Comparison of ENCODE assay signal across 2 cellular contexts in the genomic region with DNA sequence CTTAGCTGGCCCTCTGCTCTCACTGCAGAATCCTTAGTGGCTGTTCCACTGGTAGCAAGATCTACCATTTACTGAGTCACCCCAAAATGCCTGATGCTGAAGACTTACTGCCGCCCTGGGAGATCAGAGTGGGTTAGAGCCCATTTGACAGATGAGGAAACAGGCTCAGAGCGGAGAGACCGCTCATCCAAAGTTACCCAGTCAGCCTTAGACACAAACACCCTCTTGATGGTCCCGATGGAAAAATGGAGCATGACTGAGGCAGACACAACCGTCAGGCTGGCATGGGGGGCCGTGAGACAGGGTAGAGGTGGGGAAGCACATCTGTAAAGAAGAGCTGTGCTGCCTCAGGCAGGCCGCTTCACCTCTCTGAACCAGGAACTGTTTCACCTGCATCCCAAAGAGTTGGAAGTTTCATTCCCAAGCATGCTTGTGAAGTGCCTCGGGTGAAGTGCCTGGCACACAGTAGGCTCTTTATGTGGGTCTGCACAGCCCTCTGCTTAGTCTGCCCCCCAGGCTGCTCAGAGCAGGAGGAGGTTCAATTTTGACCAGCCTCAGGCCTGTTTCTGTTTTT.
TF ChIP-seq lines count a peak whose summit lies in the region.

No MANE protein-coding gene starts in this region.

TF ChIP-seq in GM12878, 131 proteins besides CTCF, POLR2A, EP300 and RAD21:
- TF ChIP-seq, protein P1, sequence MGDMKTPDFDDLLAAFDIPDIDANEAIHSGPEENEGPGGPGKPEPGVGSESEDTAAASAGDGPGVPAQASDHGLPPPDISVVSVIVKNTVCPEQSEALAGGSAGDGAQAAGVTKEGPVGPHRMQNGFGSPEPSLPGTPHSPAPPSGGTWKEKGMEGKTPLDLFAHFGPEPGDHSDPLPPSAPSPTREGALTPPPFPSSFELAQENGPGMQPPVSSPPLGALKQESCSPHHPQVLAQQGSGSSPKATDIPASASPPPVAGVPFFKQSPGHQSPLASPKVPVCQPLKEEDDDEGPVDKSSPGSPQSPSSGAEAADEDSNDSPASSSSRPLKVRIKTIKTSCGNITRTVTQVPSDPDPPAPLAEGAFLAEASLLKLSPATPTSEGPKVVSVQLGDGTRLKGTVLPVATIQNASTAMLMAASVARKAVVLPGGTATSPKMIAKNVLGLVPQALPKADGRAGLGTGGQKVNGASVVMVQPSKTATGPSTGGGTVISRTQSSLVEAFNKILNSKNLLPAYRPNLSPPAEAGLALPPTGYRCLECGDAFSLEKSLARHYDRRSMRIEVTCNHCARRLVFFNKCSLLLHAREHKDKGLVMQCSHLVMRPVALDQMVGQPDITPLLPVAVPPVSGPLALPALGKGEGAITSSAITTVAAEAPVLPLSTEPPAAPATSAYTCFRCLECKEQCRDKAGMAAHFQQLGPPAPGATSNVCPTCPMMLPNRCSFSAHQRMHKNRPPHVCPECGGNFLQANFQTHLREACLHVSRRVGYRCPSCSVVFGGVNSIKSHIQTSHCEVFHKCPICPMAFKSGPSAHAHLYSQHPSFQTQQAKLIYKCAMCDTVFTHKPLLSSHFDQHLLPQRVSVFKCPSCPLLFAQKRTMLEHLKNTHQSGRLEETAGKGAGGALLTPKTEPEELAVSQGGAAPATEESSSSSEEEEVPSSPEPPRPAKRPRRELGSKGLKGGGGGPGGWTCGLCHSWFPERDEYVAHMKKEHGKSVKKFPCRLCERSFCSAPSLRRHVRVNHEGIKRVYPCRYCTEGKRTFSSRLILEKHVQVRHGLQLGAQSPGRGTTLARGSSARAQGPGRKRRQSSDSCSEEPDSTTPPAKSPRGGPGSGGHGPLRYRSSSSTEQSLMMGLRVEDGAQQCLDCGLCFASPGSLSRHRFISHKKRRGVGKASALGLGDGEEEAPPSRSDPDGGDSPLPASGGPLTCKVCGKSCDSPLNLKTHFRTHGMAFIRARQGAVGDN (IDR thresholded peaks at IDR 0.05): no peak
- no peak for TF ChIP-seq TCF3 (IDR thresholded peaks at IDR 0.05; ENCODE audit: borderline replicate concordance, insufficient read depth, low read depth, low read length)
- no peak for TF ChIP-seq ZNF274 (IDR thresholded peaks at IDR 0.05; ENCODE audit: insufficient read depth, insufficient read length)
- no peak for TF ChIP-seq NFXL1 (IDR thresholded peaks at IDR 0.05; ENCODE audit: borderline replicate concordance)
- no peak for TF ChIP-seq SPI1 (IDR thresholded peaks at IDR 0.05; ENCODE audit: borderline replicate concordance, insufficient read depth, low read depth, low read length)
- TF ChIP-seq, protein P2, sequence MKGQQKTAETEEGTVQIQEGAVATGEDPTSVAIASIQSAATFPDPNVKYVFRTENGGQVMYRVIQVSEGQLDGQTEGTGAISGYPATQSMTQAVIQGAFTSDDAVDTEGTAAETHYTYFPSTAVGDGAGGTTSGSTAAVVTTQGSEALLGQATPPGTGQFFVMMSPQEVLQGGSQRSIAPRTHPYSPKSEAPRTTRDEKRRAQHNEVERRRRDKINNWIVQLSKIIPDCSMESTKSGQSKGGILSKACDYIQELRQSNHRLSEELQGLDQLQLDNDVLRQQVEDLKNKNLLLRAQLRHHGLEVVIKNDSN (IDR thresholded peaks at IDR 0.05; ENCODE audit: borderline replicate concordance, extremely low read length, insufficient read depth, low read depth, low read length): no peak
- no peak for TF ChIP-seq PAX8 (IDR thresholded peaks at IDR 0.05)
- no peak for TF ChIP-seq YBX1 (IDR thresholded peaks at IDR 0.05)
- no peak for TF ChIP-seq SRF (IDR thresholded peaks at IDR 0.05; ENCODE audit: low read depth in 2 of 2, low read length in 2 of 2)
- TF ChIP-seq, protein P3, sequence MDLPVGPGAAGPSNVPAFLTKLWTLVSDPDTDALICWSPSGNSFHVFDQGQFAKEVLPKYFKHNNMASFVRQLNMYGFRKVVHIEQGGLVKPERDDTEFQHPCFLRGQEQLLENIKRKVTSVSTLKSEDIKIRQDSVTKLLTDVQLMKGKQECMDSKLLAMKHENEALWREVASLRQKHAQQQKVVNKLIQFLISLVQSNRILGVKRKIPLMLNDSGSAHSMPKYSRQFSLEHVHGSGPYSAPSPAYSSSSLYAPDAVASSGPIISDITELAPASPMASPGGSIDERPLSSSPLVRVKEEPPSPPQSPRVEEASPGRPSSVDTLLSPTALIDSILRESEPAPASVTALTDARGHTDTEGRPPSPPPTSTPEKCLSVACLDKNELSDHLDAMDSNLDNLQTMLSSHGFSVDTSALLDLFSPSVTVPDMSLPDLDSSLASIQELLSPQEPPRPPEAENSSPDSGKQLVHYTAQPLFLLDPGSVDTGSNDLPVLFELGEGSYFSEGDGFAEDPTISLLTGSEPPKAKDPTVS (IDR thresholded peaks at IDR 0.05; ENCODE audit: low read depth, low read length): no peak
- TF ChIP-seq KAT2A (conservative IDR thresholded peaks at IDR 0.05; ENCODE audit: control insufficient read depth, low read depth, low read length): no peak
- TF ChIP-seq HCFC1 (IDR thresholded peaks at IDR 0.05; ENCODE audit: low read length): no peak

TF ChIP-seq in HepG2, 621 proteins besides CTCF, POLR2A, EP300 and RAD21 (continues in another document):
- TF ChIP-seq ZNF782 (CRISPR knock-in tag; IDR thresholded peaks at IDR 0.05; ENCODE audit: borderline replicate concordance): peak; percentile 17; the same call in 1 of the 2 replicates
- no peak for TF ChIP-seq NRL (CRISPR knock-in tag; IDR thresholded peaks at IDR 0.05; ENCODE audit: borderline replicate concordance)
- TF ChIP-seq, protein P1 (CRISPR knock-in tag; IDR thresholded peaks at IDR 0.05): peak; percentile 22; the same call in 1 of the 2 replicates
- no peak for TF ChIP-seq RFXAP (CRISPR knock-in tag; IDR thresholded peaks at IDR 0.05; ENCODE audit: borderline replicate concordance)
- TF ChIP-seq, protein P4, sequence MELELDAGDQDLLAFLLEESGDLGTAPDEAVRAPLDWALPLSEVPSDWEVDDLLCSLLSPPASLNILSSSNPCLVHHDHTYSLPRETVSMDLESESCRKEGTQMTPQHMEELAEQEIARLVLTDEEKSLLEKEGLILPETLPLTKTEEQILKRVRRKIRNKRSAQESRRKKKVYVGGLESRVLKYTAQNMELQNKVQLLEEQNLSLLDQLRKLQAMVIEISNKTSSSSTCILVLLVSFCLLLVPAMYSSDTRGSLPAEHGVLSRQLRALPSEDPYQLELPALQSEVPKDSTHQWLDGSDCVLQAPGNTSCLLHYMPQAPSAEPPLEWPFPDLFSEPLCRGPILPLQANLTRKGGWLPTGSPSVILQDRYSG (CRISPR knock-in tag; IDR thresholded peaks at IDR 0.05): 0 out of 2 replicates have a peak, but pooled peaks have one; percentile 19
- TF ChIP-seq SP4 (CRISPR knock-in tag; IDR thresholded peaks at IDR 0.05): 0 out of 2 replicates have a peak, but pooled peaks have one; percentile 3
- 0 out of 2 replicates have a peak, but pooled peaks have one; percentile 57 for TF ChIP-seq ZNF317 (CRISPR knock-in tag; IDR thresholded peaks at IDR 0.05)
- TF ChIP-seq SRSF9 (IDR thresholded peaks at IDR 0.05; ENCODE audit: borderline replicate concordance, insufficient read depth, low read depth, low read length, poor library complexity, severe bottlenecking): no peak
- TF ChIP-seq, protein P5, sequence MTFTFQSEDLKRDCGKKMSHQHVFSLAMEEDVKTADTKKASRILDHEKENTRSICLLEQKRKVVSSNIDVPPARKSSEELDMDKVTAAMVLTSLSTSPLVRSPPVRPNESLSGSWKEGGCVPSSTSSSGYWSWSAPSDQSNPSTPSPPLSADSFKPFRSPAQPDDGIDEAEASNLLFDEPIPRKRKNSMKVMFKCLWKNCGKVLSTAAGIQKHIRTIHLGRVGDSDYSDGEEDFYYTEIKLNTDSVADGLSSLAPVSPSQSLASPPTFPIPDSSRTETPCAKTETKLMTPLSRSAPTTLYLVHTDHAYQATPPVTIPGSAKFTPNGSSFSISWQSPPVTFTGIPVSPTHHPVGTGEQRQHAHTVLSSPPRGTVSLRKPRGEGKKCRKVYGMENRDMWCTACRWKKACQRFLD (CRISPR knock-in tag; IDR thresholded peaks at IDR 0.05; ENCODE audit: borderline replicate concordance): no peak
- no peak for TF ChIP-seq ATRX (CRISPR knock-in tag; IDR thresholded peaks at IDR 0.05; ENCODE audit: borderline replicate concordance)
- TF ChIP-seq ASH2L (IDR thresholded peaks at IDR 0.05; ENCODE audit: insufficient read length, low read depth, low read length): peak; percentile 73
- TF ChIP-seq, protein P6, sequence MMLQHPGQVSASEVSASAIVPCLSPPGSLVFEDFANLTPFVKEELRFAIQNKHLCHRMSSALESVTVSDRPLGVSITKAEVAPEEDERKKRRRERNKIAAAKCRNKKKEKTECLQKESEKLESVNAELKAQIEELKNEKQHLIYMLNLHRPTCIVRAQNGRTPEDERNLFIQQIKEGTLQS (CRISPR knock-in tag; IDR thresholded peaks at IDR 0.05): 0 out of 2 replicates have a peak, but pooled peaks have one; percentile 0
- TF ChIP-seq ZNF296 (CRISPR knock-in tag; conservative IDR thresholded peaks at IDR 0.05): no peak; the same call in 1 of the 2 replicates
- TF ChIP-seq, protein P7, sequence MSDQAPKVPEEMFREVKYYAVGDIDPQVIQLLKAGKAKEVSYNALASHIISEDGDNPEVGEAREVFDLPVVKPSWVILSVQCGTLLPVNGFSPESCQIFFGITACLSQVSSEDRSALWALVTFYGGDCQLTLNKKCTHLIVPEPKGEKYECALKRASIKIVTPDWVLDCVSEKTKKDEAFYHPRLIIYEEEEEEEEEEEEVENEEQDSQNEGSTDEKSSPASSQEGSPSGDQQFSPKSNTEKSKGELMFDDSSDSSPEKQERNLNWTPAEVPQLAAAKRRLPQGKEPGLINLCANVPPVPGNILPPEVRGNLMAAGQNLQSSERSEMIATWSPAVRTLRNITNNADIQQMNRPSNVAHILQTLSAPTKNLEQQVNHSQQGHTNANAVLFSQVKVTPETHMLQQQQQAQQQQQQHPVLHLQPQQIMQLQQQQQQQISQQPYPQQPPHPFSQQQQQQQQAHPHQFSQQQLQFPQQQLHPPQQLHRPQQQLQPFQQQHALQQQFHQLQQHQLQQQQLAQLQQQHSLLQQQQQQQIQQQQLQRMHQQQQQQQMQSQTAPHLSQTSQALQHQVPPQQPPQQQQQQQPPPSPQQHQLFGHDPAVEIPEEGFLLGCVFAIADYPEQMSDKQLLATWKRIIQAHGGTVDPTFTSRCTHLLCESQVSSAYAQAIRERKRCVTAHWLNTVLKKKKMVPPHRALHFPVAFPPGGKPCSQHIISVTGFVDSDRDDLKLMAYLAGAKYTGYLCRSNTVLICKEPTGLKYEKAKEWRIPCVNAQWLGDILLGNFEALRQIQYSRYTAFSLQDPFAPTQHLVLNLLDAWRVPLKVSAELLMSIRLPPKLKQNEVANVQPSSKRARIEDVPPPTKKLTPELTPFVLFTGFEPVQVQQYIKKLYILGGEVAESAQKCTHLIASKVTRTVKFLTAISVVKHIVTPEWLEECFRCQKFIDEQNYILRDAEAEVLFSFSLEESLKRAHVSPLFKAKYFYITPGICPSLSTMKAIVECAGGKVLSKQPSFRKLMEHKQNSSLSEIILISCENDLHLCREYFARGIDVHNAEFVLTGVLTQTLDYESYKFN (CRISPR knock-in tag; conservative IDR thresholded peaks at IDR 0.05): peak; percentile 40; the same call in 1 of the 2 replicates
- 0 out of 2 replicates have a peak, but pooled peaks have one; percentile 20 for TF ChIP-seq ZNF564 (CRISPR knock-in tag; IDR thresholded peaks at IDR 0.05)
- no peak for TF ChIP-seq RFXANK (CRISPR knock-in tag; IDR thresholded peaks at IDR 0.05)
- peak; percentile 91 for TF ChIP-seq ZNF629 (CRISPR knock-in tag; conservative IDR thresholded peaks at IDR 0.05)
- TF ChIP-seq ZNF17 (CRISPR knock-in tag; IDR thresholded peaks at IDR 0.05): no peak
- TF ChIP-seq, protein P8, sequence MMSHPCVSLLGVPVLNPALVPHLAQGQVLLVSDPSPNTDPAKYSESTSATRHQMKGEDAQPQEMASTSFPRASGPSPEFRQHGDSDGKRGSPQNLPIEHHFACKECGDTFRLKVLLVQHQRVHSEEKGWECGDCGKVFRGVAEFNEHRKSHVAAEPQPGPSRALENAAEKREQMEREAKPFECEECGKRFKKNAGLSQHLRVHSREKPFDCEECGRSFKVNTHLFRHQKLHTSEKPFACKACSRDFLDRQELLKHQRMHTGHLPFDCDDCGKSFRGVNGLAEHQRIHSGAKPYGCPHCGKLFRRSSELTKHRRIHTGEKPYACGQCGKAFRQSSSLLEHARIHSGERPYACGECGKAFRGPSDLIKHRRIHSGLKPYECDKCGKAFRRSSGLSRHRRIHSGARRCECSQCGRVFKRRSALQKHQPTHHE (CRISPR knock-in tag; IDR thresholded peaks at IDR 0.05; ENCODE audit: borderline replicate concordance): no peak
- 0 out of 2 replicates have a peak, but pooled peaks have one; percentile 31 for TF ChIP-seq PHF21A (CRISPR knock-in tag; IDR thresholded peaks at IDR 0.05)
- TF ChIP-seq ZFP36 (IDR thresholded peaks at IDR 0.05; ENCODE audit: borderline replicate concordance, low read depth, low read length, partially characterized antibody): peak; percentile 29
- TF ChIP-seq GTF3A (CRISPR knock-in tag; conservative IDR thresholded peaks at IDR 0.05): 0 out of 2 replicates have a peak, but pooled peaks have one; percentile 2
- TF ChIP-seq ZNF34 (CRISPR knock-in tag; IDR thresholded peaks at IDR 0.05; ENCODE audit: borderline replicate concordance): peak; percentile 11; the same call in 1 of the 2 replicates
- TF ChIP-seq HOXA3 (CRISPR knock-in tag; IDR thresholded peaks at IDR 0.05): no peak
- no peak for TF ChIP-seq KMT2A (CRISPR knock-in tag; IDR thresholded peaks at IDR 0.05)
- TF ChIP-seq SNAI1 (CRISPR knock-in tag; IDR thresholded peaks at IDR 0.05; ENCODE audit: borderline replicate concordance): 0 out of 2 replicates have a peak, but pooled peaks have one; percentile 6
